In genomic region chr6:96450082-96450759, GRCh38 we compare ENCODE assay signal across 17 cellular contexts.
A peak's percentile ranks its signal among the peaks of the same experiment; 100 is the strongest.
DNase-seq lines count a peak whose midpoint lies in the region; ATAC-seq and TF ChIP-seq lines count a peak whose summit lies in the region.
"Had no signal": no experiment of that assay in that cellular context is flagged by ENCODE, and none has a peak within 500 bp of the region (broad histone marks: within the 10 kb centered on the region; RNA-seq: fewer than 3 reads in every experiment).

No MANE protein-coding gene starts in this region.

- no peaks in the 10 kb centered on the region for H3K36me3 ChIP-seq in lung (ENCODE audit: control insufficient read depth in 2 of 2, insufficient read depth in 2 of 2, low read length in 2 of 2)
- no peaks in the 10 kb centered on the region for H3K36me3 ChIP-seq in transverse colon
- no peaks in the 10 kb centered on the region for H3K36me3 ChIP-seq in ascending aorta

- TF ChIP-seq EP300 in transverse colon (IDR thresholded peaks at IDR 0.05; ENCODE audit: low read depth), result no peak

- no peak for ATAC-seq in lung (ENCODE audit: insufficient read depth, low FRiP score)
- ATAC-seq in GM21619 (IDR thresholded peaks at IDR 0.05; ENCODE audit: unreplicated experiment), result no peak
- ATAC-seq: CD8-positive, alpha-beta T cell had no signal

- H3K27me3 ChIP-seq in lung (ENCODE audit: control insufficient read depth, insufficient read depth), result no peaks in the 10 kb centered on the region
- no peaks in the 10 kb centered on the region for H3K27me3 ChIP-seq in transverse colon
- no peaks in the 10 kb centered on the region for H3K27me3 ChIP-seq in ascending aorta

- intact Hi-C loops in transverse colon (cut with DNase I; ENCODE audit: low total_unique reads) (no loop called here), ascending aorta (cut with DNase I) (no loop called here)

- no peak overlapping the region for H3K27ac Mint-ChIP-seq in progenitor cell of endocrine pancreas
- H3K27ac Mint-ChIP-seq: CD8-positive, alpha-beta T cell; nephron progenitor cell had no signal

- TF ChIP-seq POLR2A in transverse colon (IDR thresholded peaks at IDR 0.05), result no peak

- DNase-seq in NCI-H69 (lab: John Stamatoyannopoulos, UW) (peak; percentile 38), lung (ENCODE audit: low spot score) (peak; percentile 44), transverse colon (peak; percentile 24), ascending aorta (ENCODE audit: low spot score in 2 of 2) (no peak), progenitor cell of endocrine pancreas (ENCODE audit: low spot score, unreplicated experiment) (no peak)
- DNase-seq: activated gamma-delta T cell; CD8-positive, alpha-beta T cell; central memory CD4-positive, alpha-beta T cell; effector CD8-positive, alpha-beta T cell; mesendoderm; NCI-H1092; NCI-H2029; NCI-H524; nephron progenitor cell had no signal

- H3K27ac ChIP-seq in cingulate gyrus (ENCODE audit: low read depth, low read length), result peak overlapping the region; percentile 21
- no peak overlapping the region for H3K27ac ChIP-seq in lung (ENCODE audit: low read depth in 1 of 2, low read length in 1 of 2)
- no peak overlapping the region for H3K27ac ChIP-seq in transverse colon
- H3K27ac ChIP-seq in ascending aorta, result no peak overlapping the region
- H3K27ac ChIP-seq: KMS-11 had no signal

- no peaks in the 10 kb centered on the region for H3K9me3 ChIP-seq in lung (ENCODE audit: control insufficient read depth in 2 of 2, insufficient read depth in 1 of 2, low read length in 1 of 2)
- no peaks in the 10 kb centered on the region for H3K9me3 ChIP-seq in transverse colon
- peaks cover 0 to 7% of the 10 kb centered on the region in 2 donors for H3K9me3 ChIP-seq in ascending aorta

- H3K4me1 ChIP-seq in lung (ENCODE audit: control insufficient read depth in 2 of 2, insufficient read depth in 2 of 2, low read length in 2 of 2) (no peaks in the 10 kb centered on the region), transverse colon (no peaks in the 10 kb centered on the region), ascending aorta (peaks cover 0 to 9% of the 10 kb centered on the region in 2 donors)

- peaks cover 11% of the 10 kb centered on the region for H3K9me3 Mint-ChIP-seq in progenitor cell of endocrine pancreas (ENCODE audit: low read depth)

- H3K36me3 Mint-ChIP-seq in progenitor cell of endocrine pancreas (ENCODE audit: insufficient read depth), result peaks cover 4% of the 10 kb centered on the region
- H3K36me3 Mint-ChIP-seq: CD8-positive, alpha-beta T cell had no signal

- peaks cover 7% of the 10 kb centered on the region for H3K4me1 Mint-ChIP-seq in progenitor cell of endocrine pancreas (ENCODE audit: low read depth)
- H3K4me1 Mint-ChIP-seq: nephron progenitor cell had no signal

- H3K27me3 Mint-ChIP-seq in progenitor cell of endocrine pancreas, result no peaks in the 10 kb centered on the region

- H3K4me3 ChIP-seq in lung (no peak overlapping the region), transverse colon (no peak overlapping the region), ascending aorta (no peak overlapping the region)

- H3K4me3 Mint-ChIP-seq in progenitor cell of endocrine pancreas (ENCODE audit: low read depth), result no peak overlapping the region
- H3K4me3 Mint-ChIP-seq: CD8-positive, alpha-beta T cell; nephron progenitor cell had no signal

- no peak for TF ChIP-seq CTCF in lung (IDR thresholded peaks at IDR 0.05; ENCODE audit: control extremely low read depth, extremely low read depth)
- TF ChIP-seq CTCF in transverse colon (IDR thresholded peaks at IDR 0.05), result no peak
- TF ChIP-seq CTCF in ascending aorta (IDR thresholded peaks at IDR 0.05), result no peak
- no peak for TF ChIP-seq CTCF in progenitor cell of endocrine pancreas (IDR thresholded peaks at IDR 0.05; ENCODE audit: unreplicated experiment)

- in situ Hi-C loops in transverse colon (cut with MboI; ENCODE audit: low pct_ligation_motif_present in 1 of 4, low pct_unique_long_range_greater_than_20kb in 1 of 4, low sequenced_read_pairs in 3 of 4), result no loop called here

- 53 to 62% methylated on average over 5 of the region's 5 CpGs for WGBS in lung, 2 donors
- 39 to 44% methylated on average over 5 of the region's 5 CpGs for WGBS in transverse colon (ENCODE audit: low coverage in 1 of 2), 2 donors

Comparison
In these comparisons a context has a peak if more than half of its experiments do, and no peak if none do; other contexts are left out.
1. DNase-seq: peak in NCI-H69 (single experiment), lung (single experiment) and transverse colon (single experiment); none in ascending aorta (0 of 2) and progenitor cell of endocrine pancreas (single experiment).